8 cellular contexts compared by ENCODE assay signal in genomic region chr19:10118960-10119359, GRCh38. TPM values are rescaled to one million over a fixed set of nuclear protein-coding genes. Genes with fewer than 3 reads are reported as not detected.
DNase-seq lines count a peak whose midpoint lies in the region; ATAC-seq and TF ChIP-seq lines count a peak whose summit lies in the region.

No MANE protein-coding gene starts in this region.

- H3K9me3 Mint-ChIP-seq in activated naive CD8-positive, alpha-beta T cell treated with anti-CD3 and anti-CD28 coated beads, Interleukin-2, amount 10 ng/mL, durations not matched to agents 7 days and 5 days, result no peaks in the 10 kb centered on the region
- no peaks in the 10 kb centered on the region for H3K9me3 Mint-ChIP-seq in type B pancreatic cell

- H3K27me3 Mint-ChIP-seq in activated naive CD8-positive, alpha-beta T cell treated with anti-CD3 and anti-CD28 coated beads, Interleukin-2, amount 10 ng/mL, durations not matched to agents 7 days and 5 days, result no peaks in the 10 kb centered on the region
- H3K27me3 Mint-ChIP-seq in type B pancreatic cell, result no peaks in the 10 kb centered on the region

- no peak for TF ChIP-seq POLR2A in right lobe of liver (IDR thresholded peaks at IDR 0.05)

- DNase-seq in activated naive CD4-positive, alpha-beta T cell treated with Interleukin-2 at 50 U/mL for 16 hours, result peak; percentile 9
- DNase-seq in activated naive CD4-positive, alpha-beta T cell (lab: John Stamatoyannopoulos, UW), result no peak
- DNase-seq in activated naive CD8-positive, alpha-beta T cell treated with anti-CD3 and anti-CD28 coated beads, Interleukin-2, amount 10 ng/mL, durations not matched to agents 7 days and 5 days, result no peak
- DNase-seq in right lobe of liver, result no peak
- DNase-seq in type B pancreatic cell (ENCODE audit: extremely low spot score, unreplicated experiment), result no peak
- DNase-seq in superior temporal gyrus (ENCODE audit: extremely low spot score), result no peak
- DNase-seq in SHP77 treated with DMSO at 0.1 percent for 48 hours (lab: John Stamatoyannopoulos, UW), result no peak
- DNase-seq in DMS153 (lab: John Stamatoyannopoulos, UW), result no peak

- POLR2A ChIA-PET in activated naive CD8-positive, alpha-beta T cell treated with anti-CD3 and anti-CD28 coated beads, Interleukin-2, amount 10 ng/mL, durations not matched to agents 7 days and 5 days (lab: Charles Lee), result interaction anchor here (0.6 to 2.2 kb wide), 7 partner anchors 10 to 131 kb away, joined by 3 to 6 read pairs (median 4); partner anchors contain the start of gene PPAN

- peak overlapping the region; percentile 90 for H3K27ac Mint-ChIP-seq in activated naive CD8-positive, alpha-beta T cell treated with anti-CD3 and anti-CD28 coated beads, Interleukin-2, amount 10 ng/mL, durations not matched to agents 7 days and 5 days
- H3K27ac Mint-ChIP-seq in type B pancreatic cell, result peak overlapping the region; percentile 76

- H3K27me3 ChIP-seq in right lobe of liver, result no peaks in the 10 kb centered on the region

- peaks cover 3% of the 10 kb centered on the region for H3K36me3 Mint-ChIP-seq in activated naive CD8-positive, alpha-beta T cell treated with anti-CD3 and anti-CD28 coated beads, Interleukin-2, amount 10 ng/mL, durations not matched to agents 7 days and 5 days
- no peaks in the 10 kb centered on the region for H3K36me3 Mint-ChIP-seq in type B pancreatic cell

- H3K36me3 ChIP-seq in right lobe of liver, result peaks cover 0 to 40% (median 7%) of the 10 kb centered on the region in 4 donors

- no peak for TF ChIP-seq CTCF in right lobe of liver (IDR thresholded peaks at IDR 0.05)
- no peak for TF ChIP-seq CTCF in type B pancreatic cell (conservative IDR thresholded peaks at IDR 0.05)

- peaks cover 0 to 5% (median 0%) of the 10 kb centered on the region in 4 donors for H3K4me1 ChIP-seq in right lobe of liver

- no peaks in the 10 kb centered on the region for H3K9me3 ChIP-seq in right lobe of liver

- peak overlapping the region in 2 of 3 donors; percentile 16 to 49 for H3K27ac ChIP-seq in right lobe of liver

- peaks cover 3% of the 10 kb centered on the region for H3K4me1 Mint-ChIP-seq in activated naive CD8-positive, alpha-beta T cell treated with anti-CD3 and anti-CD28 coated beads, Interleukin-2, amount 10 ng/mL, durations not matched to agents 7 days and 5 days
- H3K4me1 Mint-ChIP-seq in type B pancreatic cell (ENCODE audit: unreplicated experiment), result no peaks in the 10 kb centered on the region

- intact Hi-C loops in right lobe of liver (cut with DNase I), result no loop called here

- H3K4me3 Mint-ChIP-seq in activated naive CD8-positive, alpha-beta T cell treated with anti-CD3 and anti-CD28 coated beads, Interleukin-2, amount 10 ng/mL, durations not matched to agents 7 days and 5 days, result peak overlapping the region; percentile 93
- H3K4me3 Mint-ChIP-seq in type B pancreatic cell, result peak overlapping the region; percentile 96

- no peak for ATAC-seq in activated naive CD8-positive, alpha-beta T cell treated with anti-CD3 and anti-CD28 coated beads, Interleukin-2, amount 10 ng/mL, durations not matched to agents 7 days and 5 days (ENCODE audit: low read depth)
- ATAC-seq in right lobe of liver, result no peak

- 8% methylated on average over 2 of the region's 12 CpGs for WGBS in right lobe of liver (ENCODE audit: insufficient coverage, low coverage, low lambda C conversion rate, missing lambda C conversion rate)

- H3K4me3 ChIP-seq in right lobe of liver, result peak overlapping the region; percentile 72 to 91 (median 85)

RNA-seq across cellular contexts. Expression of gene EIF3G, which starts 0.7 kb away (rescaled TPM):
- total RNA-seq in activated naive CD8-positive, alpha-beta T cell treated with anti-CD3 and anti-CD28 coated beads, Interleukin-2, amount 10 ng/mL, durations not matched to agents 7 days and 5 days, result 100 to 1,000 TPM; 262 to 264 TPM
- total RNA-seq in right lobe of liver (100 to 1,000 TPM in 2 of 6 experiments, 10 to 100 TPM in 4; 68.5 to 142 (median 81.4) TPM), type B pancreatic cell (ENCODE audit: low replicate concordance) (179 and 215 TPM in 2 replicates)

RNA-seq across cellular contexts. Expression of gene P2RY11, which starts 7.5 kb away (rescaled TPM):
- 10 to 100 TPM; 51.8 to 53.6 TPM for total RNA-seq in activated naive CD8-positive, alpha-beta T cell treated with anti-CD3 and anti-CD28 coated beads, Interleukin-2, amount 10 ng/mL, durations not matched to agents 7 days and 5 days
- total RNA-seq in right lobe of liver (1 to 10 TPM; 2.9 to 6.8 (median 5.0) TPM), type B pancreatic cell (ENCODE audit: low replicate concordance) (22.7 and 26.0 TPM in 2 replicates)

RNA-seq across cellular contexts. Expression of gene PPAN, which starts 12.8 kb away (rescaled TPM):
- 100 to 1,000 TPM; 104 to 112 TPM for total RNA-seq in activated naive CD8-positive, alpha-beta T cell treated with anti-CD3 and anti-CD28 coated beads, Interleukin-2, amount 10 ng/mL, durations not matched to agents 7 days and 5 days
- total RNA-seq in right lobe of liver (10 to 100 TPM; 11.2 to 19.9 (median 18.4) TPM), type B pancreatic cell (ENCODE audit: low replicate concordance) (59.2 and 62.4 TPM in 2 replicates)

RNA-seq across cellular contexts. Expression of gene ANGPTL6, which starts 16.5 kb away (rescaled TPM):
- total RNA-seq in activated naive CD8-positive, alpha-beta T cell treated with anti-CD3 and anti-CD28 coated beads, Interleukin-2, amount 10 ng/mL, durations not matched to agents 7 days and 5 days, result 1 to 10 TPM; 3.8 to 4.7 TPM
- total RNA-seq in right lobe of liver, result 10 to 100 TPM; 12.6 to 18.6 (median 15.0) TPM
- 0.27 TPM in 1 of 2 replicates, not detected in the other for total RNA-seq in type B pancreatic cell (ENCODE audit: low replicate concordance)

RNA-seq across cellular contexts. Expression of gene SHFL, which starts 32.8 kb away (rescaled TPM):
- 100 to 1,000 TPM; 118 to 126 TPM for total RNA-seq in activated naive CD8-positive, alpha-beta T cell treated with anti-CD3 and anti-CD28 coated beads, Interleukin-2, amount 10 ng/mL, durations not matched to agents 7 days and 5 days
- 100 to 1,000 TPM in 1 of 6 experiments, 10 to 100 TPM in 5; 68.5 to 119 (median 88.9) TPM for total RNA-seq in right lobe of liver
- 16.8 and 18.9 TPM in 2 replicates for total RNA-seq in type B pancreatic cell (ENCODE audit: low replicate concordance)
